8 cellular contexts compared by ENCODE assay signal in the genomic region with DNA sequence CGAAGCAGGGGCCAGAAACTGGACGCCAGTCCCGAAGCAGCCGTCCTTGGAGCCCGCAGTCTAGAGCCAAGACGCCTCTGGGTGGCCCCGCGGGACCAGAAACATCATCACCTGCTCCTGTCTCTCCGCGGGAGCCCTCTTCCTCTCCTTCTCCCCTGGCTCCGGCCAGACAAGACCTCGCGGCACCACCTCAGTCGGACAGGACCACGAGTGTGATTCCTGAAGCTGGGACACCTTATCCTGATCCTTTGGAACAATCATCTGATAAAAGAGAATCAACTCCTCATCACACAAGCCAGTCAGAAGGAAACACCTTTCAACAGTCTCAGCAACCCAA. TPM values are rescaled to one million over a fixed set of nuclear protein-coding genes. Genes with fewer than 3 reads are reported as not detected.
A peak's percentile ranks its signal among the peaks of the same experiment; 100 is the strongest.
DNase-seq lines count a peak whose midpoint lies in the region; ATAC-seq and TF ChIP-seq lines count a peak whose summit lies in the region.

No MANE protein-coding gene starts in this region.

- no peak overlapping the region for H3K27ac ChIP-seq in CD4-positive, alpha-beta memory T cell (ENCODE audit: low read depth, low read length)
- H3K27ac ChIP-seq in subcutaneous abdominal adipose tissue (ENCODE audit: low read depth, low read length) = no peak overlapping the region

- H3K4me3 ChIP-seq in CD4-positive, alpha-beta memory T cell (ENCODE audit: low read length in 2 of 2) = peak overlapping the region; percentile 37 to 49
- peak overlapping the region; percentile 67 to 96 (median 86) for H3K4me3 ChIP-seq in subcutaneous abdominal adipose tissue (ENCODE audit: low read depth in 1 of 5, low read length in 5 of 5)

- peak overlapping the region; percentile 79 to 91 (median 90) for H3K4me3 Mint-ChIP-seq in CD4-positive, alpha-beta memory T cell
- H3K4me3 Mint-ChIP-seq in MCF 10A (ENCODE audit: unreplicated experiment) = peak overlapping the region; percentile 78

- CTCF ChIA-PET in CD4-positive, alpha-beta memory T cell (lab: Charles Lee; ENCODE audit: partially characterized antibody) = interaction anchor here (1.4 kb wide), 1 partner anchor 82 kb away, joined by 3 read pairs; no protein-coding TSS in a partner anchor
- CTCF ChIA-PET in MCF 10A (lab: Yijun Ruan, JAX) = interaction anchor here (0.7 to 1.6 kb wide), 4 partner anchors 18 to 99 kb away, joined by 3 to 4 read pairs (median 4); no protein-coding TSS in a partner anchor

- BruUV-seq in MCF 10A (replicated peaks; lab: Mats Ljungman, UMichigan) = no TSS peak

- ATAC-seq in GM21717 (IDR thresholded peaks at IDR 0.05; ENCODE audit: unreplicated experiment) (peak; percentile 31), HG03565 (IDR thresholded peaks at IDR 0.05; ENCODE audit: unreplicated experiment) (no peak)

- no peaks in the 10 kb centered on the region for H3K9me3 ChIP-seq in CD4-positive, alpha-beta memory T cell (ENCODE audit: control insufficient read depth in 1 of 2, low read length in 2 of 2)
- H3K9me3 ChIP-seq in subcutaneous abdominal adipose tissue (ENCODE audit: control insufficient read depth in 5 of 5, low read length in 5 of 5) = no peaks in the 10 kb centered on the region

- peaks cover 15% of the 10 kb centered on the region for H3K4me1 ChIP-seq in CD4-positive, alpha-beta memory T cell (ENCODE audit: insufficient read depth, low read length)
- H3K4me1 ChIP-seq in subcutaneous abdominal adipose tissue (ENCODE audit: control insufficient read depth in 5 of 5, insufficient read depth in 5 of 5, low read length in 5 of 5) = peaks cover 0 to 15% (median 13%) of the 10 kb centered on the region in 5 donors

- H3K36me3 ChIP-seq in CD4-positive, alpha-beta memory T cell (ENCODE audit: insufficient read depth, low read length) = no peaks in the 10 kb centered on the region
- H3K36me3 ChIP-seq in subcutaneous abdominal adipose tissue (ENCODE audit: control insufficient read depth in 5 of 5, insufficient read depth in 5 of 5, low read length in 5 of 5) = no peaks in the 10 kb centered on the region

- POLR2A ChIA-PET in CD4-positive, alpha-beta memory T cell (lab: Charles Lee; ENCODE audit: partially characterized antibody) = no interaction called here
- POLR2A ChIA-PET in MCF 10A (lab: Yijun Ruan, JAX) = interaction anchor here (0.5 to 1.4 kb wide), 9 partner anchors 7 to 1515 kb away, joined by 3 to 17 read pairs (median 4); partner anchors contain the start of genes RWDD1 and TSPYL1

- DNase-seq in CD4-positive, alpha-beta memory T cell = peak in 3 of 5 donors; percentile 13 to 36 (median 15)
- DNase-seq in NCI-H345 (lab: John Stamatoyannopoulos, UW) (peak; percentile 26), MCF 10A (ENCODE audit: unreplicated experiment) (no peak), left kidney (ENCODE audit: low read depth, low spot score) (peak; percentile 55), HT-29 (ENCODE audit: low spot score) (no peak)

- intact Hi-C loops in CD4-positive, alpha-beta memory T cell (cut with micrococcal nuclease) = loop anchor here (2.0 kb wide), 1 partner anchor 46 kb away; the partner anchor contains the start of gene RWDD1
- intact Hi-C loops in MCF 10A (cut with micrococcal nuclease) = no loop called here

- peak overlapping the region in 4 of 5 donors; percentile 21 to 56 (median 32) for H3K9ac ChIP-seq in subcutaneous abdominal adipose tissue (ENCODE audit: low read length in 5 of 5)

- no peaks in the 10 kb centered on the region for H3K9me3 Mint-ChIP-seq in CD4-positive, alpha-beta memory T cell
- no peaks in the 10 kb centered on the region for H3K9me3 Mint-ChIP-seq in MCF 10A (ENCODE audit: unreplicated experiment)

- H3K27me3 ChIP-seq in CD4-positive, alpha-beta memory T cell (ENCODE audit: insufficient read depth, low read length) = no peaks in the 10 kb centered on the region
- H3K27me3 ChIP-seq in subcutaneous abdominal adipose tissue (ENCODE audit: control insufficient read depth in 5 of 5, insufficient read depth in 4 of 5, low read length in 5 of 5) = no peaks in the 10 kb centered on the region

- peaks cover 11 to 20% (median 11%) of the 10 kb centered on the region in 4 donors for H3K4me1 Mint-ChIP-seq in CD4-positive, alpha-beta memory T cell
- H3K4me1 Mint-ChIP-seq in MCF 10A (ENCODE audit: insufficient read depth, unreplicated experiment) = peaks cover 5% of the 10 kb centered on the region

- peaks cover 2 to 6% of the 10 kb centered on the region in 2 donors for H3K27me3 Mint-ChIP-seq in CD4-positive, alpha-beta memory T cell
- H3K27me3 Mint-ChIP-seq in MCF 10A (ENCODE audit: insufficient read depth, unreplicated experiment) = peaks cover 22% of the 10 kb centered on the region

- H3K27ac Mint-ChIP-seq in CD4-positive, alpha-beta memory T cell = peak overlapping the region; percentile 5 to 93 (median 82)
- H3K27ac Mint-ChIP-seq in MCF 10A (ENCODE audit: low read depth, unreplicated experiment) = no peak overlapping the region

- H3K36me3 Mint-ChIP-seq in CD4-positive, alpha-beta memory T cell = no peaks in the 10 kb centered on the region
- H3K36me3 Mint-ChIP-seq in MCF 10A (ENCODE audit: insufficient read depth, unreplicated experiment) = no peaks in the 10 kb centered on the region

- no peak for TF ChIP-seq CTCF in MCF 10A (IDR thresholded peaks at IDR 0.05; ENCODE audit: unreplicated experiment)

RNA-seq across cellular contexts. Expression of gene RSPH4A, which starts 0.4 kb away (rescaled TPM):
- total RNA-seq in CD4-positive, alpha-beta memory T cell = under 1 TPM; 0.39 to 0.44 TPM
- polyA plus RNA-seq in CD4-positive, alpha-beta memory T cell = not detected
- total RNA-seq in MCF 10A (2022) = not detected in 2 replicates
- 0.31 TPM in 1 of 2 replicates, not detected in the other for total RNA-seq in HT-29 (2014; rRNA removed; shearing (Covaris generic))

RNA-seq across cellular contexts. Expression of gene RWDD1, which starts 45.4 kb away (rescaled TPM):
- 10 to 100 TPM; 32.6 to 34.4 TPM for total RNA-seq in CD4-positive, alpha-beta memory T cell
- polyA plus RNA-seq in CD4-positive, alpha-beta memory T cell = 10 to 100 TPM; 72.1 to 79.0 TPM
- 41.6 and 57.2 TPM in 2 replicates for total RNA-seq in MCF 10A (2022)
- total RNA-seq in HT-29 (2014; rRNA removed; shearing (Covaris generic)) = 9.1 and 15.4 TPM in 2 replicates

RNA-seq across cellular contexts. Expression of gene ZUP1, which starts 51.8 kb away (rescaled TPM):
- 10 to 100 TPM; 13.4 to 13.9 TPM for total RNA-seq in CD4-positive, alpha-beta memory T cell
- 1 to 10 TPM; 5.7 to 5.9 TPM for polyA plus RNA-seq in CD4-positive, alpha-beta memory T cell
- total RNA-seq in MCF 10A (2022) = 18.4 and 21.2 TPM in 2 replicates
- total RNA-seq in HT-29 (2014; rRNA removed; shearing (Covaris generic)) = 6.0 and 6.1 TPM in 2 replicates

Comparison
In these comparisons a context has a peak if more than half of its experiments do, and no peak if none do; other contexts are left out.
1. DNase-seq: peak in CD4-positive, alpha-beta memory T cell (3 of 5), NCI-H345 (single experiment) and left kidney (single experiment); none in MCF 10A (single experiment) and HT-29 (single experiment).